10 cellular contexts compared by ENCODE assay signal in genomic region chr4:55124337-55125076, GRCh38. TPM values are rescaled to one million over a fixed set of nuclear protein-coding genes. Genes with fewer than 3 reads are reported as not detected.
DNase-seq lines count a peak whose midpoint lies in the region; ATAC-seq and TF ChIP-seq lines count a peak whose summit lies in the region.
"Had no signal": no experiment of that assay in that cellular context is flagged by ENCODE, and none has a peak within 500 bp of the region (broad histone marks: within the 10 kb centered on the region; RNA-seq: fewer than 3 reads in every experiment).

No MANE protein-coding gene starts in this region.

- DNase-seq in SK-N-MC (ENCODE audit: low read depth, low spot score): no peak
- peak; percentile 44 for DNase-seq in fibroblast of pulmonary artery (ENCODE audit: low read depth)
- peak; percentile 23 for DNase-seq in mesenchymal stem cell
- DNase-seq in suprapubic skin (ENCODE audit: low spot score in 2 of 2): no peak
- DNase-seq in NCI-H2196 treated with DMSO at 0.1 percent for 48 hours (lab: John Stamatoyannopoulos, UW; ENCODE audit: unreplicated experiment): no peak
- DNase-seq in NCI-H748 treated with DMSO at 0.1 percent for 48 hours (lab: John Stamatoyannopoulos, UW): no peak

- H3K27ac ChIP-seq in SK-N-MC: no peak overlapping the region
- H3K27ac ChIP-seq in mesenchymal stem cell (ENCODE audit: low read length, poor library complexity, severe bottlenecking): no peak overlapping the region
- H3K27ac ChIP-seq in suprapubic skin: peak overlapping the region; percentile 34
- H3K27ac ChIP-seq: pancreas had no signal

- H2BK12ac ChIP-seq in mesenchymal stem cell (ENCODE audit: low read length in 2 of 2): no peak overlapping the region

- H3K36me3 ChIP-seq in SK-N-MC (ENCODE audit: insufficient read depth, low read length) (no peaks in the 10 kb centered on the region), mesenchymal stem cell (ENCODE audit: control insufficient read depth in 1 of 2, insufficient read depth in 2 of 2, low read depth in 1 of 2, low read length in 2 of 2) (no peaks in the 10 kb centered on the region), suprapubic skin (no peaks in the 10 kb centered on the region)
- H3K36me3 ChIP-seq: pancreas had no signal

- ATAC-seq in HG03045 (IDR thresholded peaks at IDR 0.05; ENCODE audit: unreplicated experiment) (no peak), HG02884 (IDR thresholded peaks at IDR 0.05; ENCODE audit: unreplicated experiment) (no peak)
- ATAC-seq: activated T-helper 17 cell treated with anti-CD3 and anti-CD28 coated beads, Interleukin-2, amount 50 U/mL, for 72 hours had no signal

- no peak overlapping the region for H2BK5ac ChIP-seq in mesenchymal stem cell (ENCODE audit: low read depth, low read length, poor library complexity, severe bottlenecking)

- no peak overlapping the region for H2BK120ac ChIP-seq in mesenchymal stem cell (ENCODE audit: low read depth, low read length)

- no peak overlapping the region for H4K91ac ChIP-seq in mesenchymal stem cell (ENCODE audit: low read length)

- no peaks in the 10 kb centered on the region for H3K9me3 ChIP-seq in SK-N-MC (ENCODE audit: low read depth, low read length)
- no peaks in the 10 kb centered on the region for H3K9me3 ChIP-seq in mesenchymal stem cell (ENCODE audit: control insufficient read depth, low read length)
- H3K9me3 ChIP-seq in suprapubic skin: no peaks in the 10 kb centered on the region
- H3K9me3 ChIP-seq: pancreas had no signal

- peak overlapping the region; percentile 99 for H3K4me2 ChIP-seq in mesenchymal stem cell (ENCODE audit: low read length, poor library complexity, severe bottlenecking)

- TF ChIP-seq CTCF in fibroblast of pulmonary artery (IDR thresholded peaks at IDR 0.05; ENCODE audit: low read length, missing control alignments) (no peak), suprapubic skin (IDR thresholded peaks at IDR 0.05) (no peak)

- H2BK15ac ChIP-seq in mesenchymal stem cell (ENCODE audit: low read depth, poor library complexity, severe bottlenecking): no peak overlapping the region

- H4K8ac ChIP-seq in mesenchymal stem cell (ENCODE audit: low read length): no peak overlapping the region

- H3K4me3 ChIP-seq in SK-N-MC (peak overlapping the region; percentile 81; the same call in 1 of the 2 replicates), fibroblast of pulmonary artery (replicated peaks; ENCODE audit: low read depth, low read length) (peak overlapping the region; percentile 92), mesenchymal stem cell (ENCODE audit: insufficient read depth in 1 of 2, low read depth in 1 of 2, low read length in 2 of 2) (peak overlapping the region in 1 of 2 experiments; percentile 75), suprapubic skin (peak overlapping the region; percentile 56)

- no peak for TF ChIP-seq EP300 in suprapubic skin (IDR thresholded peaks at IDR 0.05)

- no peak overlapping the region for H3K14ac ChIP-seq in mesenchymal stem cell (ENCODE audit: low read length in 2 of 2)

- no peak for TF ChIP-seq POLR2A in suprapubic skin (IDR thresholded peaks at IDR 0.05)

- no peak overlapping the region for H3K18ac ChIP-seq in mesenchymal stem cell (ENCODE audit: low read depth in 1 of 2, low read length in 2 of 2)

- H3K79me1 ChIP-seq in mesenchymal stem cell (replicated peaks; ENCODE audit: low read length, poor library complexity, severe bottlenecking): no peaks in the 10 kb centered on the region

- no peak overlapping the region for H3K4ac ChIP-seq in mesenchymal stem cell (ENCODE audit: low read depth in 1 of 2, low read length in 2 of 2)

- H3K9ac ChIP-seq in SK-N-MC (ENCODE audit: insufficient read length) (no peak overlapping the region), mesenchymal stem cell (ENCODE audit: low read length) (no peak overlapping the region)

- H3K4me1 ChIP-seq in mesenchymal stem cell (ENCODE audit: control insufficient read depth, insufficient read depth, low read depth, low read length) (peaks cover 12% of the 10 kb centered on the region), suprapubic skin (peaks cover 19% of the 10 kb centered on the region)
- H3K4me1 ChIP-seq: pancreas had no signal

- no peak overlapping the region for H2AK5ac ChIP-seq in mesenchymal stem cell (ENCODE audit: low read length, severe bottlenecking)

- H3K27me3 ChIP-seq in mesenchymal stem cell (ENCODE audit: control insufficient read depth in 1 of 2, insufficient read depth in 1 of 2, low read length in 2 of 2) (peaks cover 25 to 43% of the 10 kb centered on the region in 2 experiments), suprapubic skin (peaks cover 33% of the 10 kb centered on the region)

- peak overlapping the region in 1 of 2 experiments; percentile 26 for H3K23ac ChIP-seq in mesenchymal stem cell (ENCODE audit: low read length in 2 of 2)

- 7% methylated on average over 33 of the region's 34 CpGs for WGBS in mesenchymal stem cell
- 16% methylated on average over 21 of the region's 34 CpGs for WGBS in suprapubic skin

- H2AFZ ChIP-seq in mesenchymal stem cell (ENCODE audit: low read depth, low read length): peak overlapping the region; percentile 36

RNA-seq across cellular contexts. Expression of gene KDR, which starts 0.9 kb away (rescaled TPM):
- polyA plus RNA-seq in mesenchymal stem cell (2013, experiment 1 of 2): 1.7 TPM
- polyA plus RNA-seq in mesenchymal stem cell (2013, experiment 2 of 2): 1.5 TPM
- 10 to 100 TPM in 1 of 4 donors, 1 to 10 TPM in 3; 5.4 to 12.4 (median 8.3) TPM for total RNA-seq in suprapubic skin
- total RNA-seq: activated T-helper 17 cell treated with anti-CD3 and anti-CD28 coated beads, Interleukin-2, amount 50 U/mL, for 72 hours had no signal

Comparison
In these comparisons a context has a peak if more than half of its experiments do, and no peak if none do; other contexts are left out.
1. DNase-seq: peak in fibroblast of pulmonary artery (single experiment) and mesenchymal stem cell (single experiment); none in SK-N-MC (single experiment), suprapubic skin (0 of 2), NCI-H2196 treated with DMSO at 0.1 percent for 48 hours (single experiment) and NCI-H748 treated with DMSO at 0.1 percent for 48 hours (single experiment).